Comparison of ENCODE assay signal across 23 cellular contexts in the genomic region with DNA sequence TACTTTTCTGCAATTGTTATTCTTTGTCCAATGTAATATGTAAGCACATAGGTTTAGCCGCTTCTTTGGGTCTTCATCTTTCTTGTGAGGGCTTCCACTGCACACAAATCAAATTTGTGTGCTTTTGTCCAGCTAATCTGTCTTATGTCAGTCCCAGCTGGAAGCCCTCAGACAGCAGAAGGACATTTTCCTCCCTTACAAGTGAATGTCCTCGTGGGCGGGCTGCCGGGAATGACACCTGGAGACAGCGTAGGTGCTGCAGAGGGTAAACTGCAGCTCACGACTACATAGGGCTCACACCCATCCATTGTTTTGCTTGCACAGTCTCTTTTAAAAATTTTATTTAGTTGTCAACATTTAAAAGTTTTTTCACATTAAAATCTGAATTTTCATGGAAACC. TPM values are rescaled to one million over a fixed set of nuclear protein-coding genes. Genes with fewer than 3 reads are reported as not detected.
"Had no signal": no experiment of that assay in that cellular context is flagged by ENCODE, and none has a peak within 500 bp of the region (broad histone marks: within the 10 kb centered on the region; RNA-seq: fewer than 3 reads in every experiment).

No MANE protein-coding gene starts in this region.

- H3K36me3 Mint-ChIP-seq: activated CD4-positive, alpha-beta memory T cell treated with anti-CD3 and anti-CD28 coated beads for 36 hours; immature natural killer cell; naive thymus-derived CD8-positive, alpha-beta T cell; type B pancreatic cell had no signal

- H3K9me3 Mint-ChIP-seq: activated CD4-positive, alpha-beta memory T cell treated with anti-CD3 and anti-CD28 coated beads for 36 hours; activated naive CD8-positive, alpha-beta T cell treated with anti-CD3 and anti-CD28 coated beads, Interleukin-2, amount 50 U/mL, for 24 hours; effector memory CD8-positive, alpha-beta T cell; immature natural killer cell; type B pancreatic cell had no signal

- H3K4me3 Mint-ChIP-seq: activated CD4-positive, alpha-beta memory T cell treated with anti-CD3 and anti-CD28 coated beads for 36 hours; activated naive CD8-positive, alpha-beta T cell treated with anti-CD3 and anti-CD28 coated beads, Interleukin-2, amount 50 U/mL, for 24 hours; effector memory CD8-positive, alpha-beta T cell; immature natural killer cell; naive thymus-derived CD8-positive, alpha-beta T cell; type B pancreatic cell had no signal

- H3K4me1 ChIP-seq: pancreas, psoas muscle, vagina had no signal

- H3K36me3 ChIP-seq: left lung, pancreas, right atrium auricular region, thoracic aorta, vagina had no signal

- H3K27me3 Mint-ChIP-seq: activated CD4-positive, alpha-beta memory T cell treated with anti-CD3 and anti-CD28 coated beads for 36 hours had no signal

- ATAC-seq: activated naive CD8-positive, alpha-beta T cell treated with anti-CD3 and anti-CD28 coated beads, Interleukin-2, amount 50 U/mL, for 24 hours; effector memory CD8-positive, alpha-beta T cell; naive thymus-derived CD8-positive, alpha-beta T cell; psoas muscle had no signal

- H3K27me3 ChIP-seq: hepatocyte, left lung, pancreas, right atrium auricular region, vagina had no signal

- H3K4me3 ChIP-seq: hepatocyte, left lung, pancreas, psoas muscle, right atrium auricular region, thoracic aorta, vagina had no signal

- DNase-seq: activated CD4-positive, alpha-beta memory T cell treated with anti-CD3 and anti-CD28 coated beads for 36 hours; activated CD4-positive, alpha-beta T cell treated with anti-CD3 and anti-CD28 coated beads for 48 hours; activated effector memory CD4-positive, alpha-beta T cell treated with anti-CD3 and anti-CD28 coated beads, Interleukin-2, amount 50 U/mL, for 16 hours; activated naive CD4-positive, alpha-beta T cell treated with anti-CD3 and anti-CD28 coated beads, Interleukin-2, amount 50 U/mL, for 16 hours; activated naive CD8-positive, alpha-beta T cell treated with anti-CD3 and anti-CD28 coated beads, Interleukin-2, amount 50 U/mL, for 24 hours; caudate nucleus; effector memory CD8-positive, alpha-beta T cell; glutamatergic neuron; immature natural killer cell; left lung; naive thymus-derived CD8-positive, alpha-beta T cell; pancreas; psoas muscle; stimulated activated CD4-positive, alpha-beta T cell treated with anti-CD3 and anti-CD28 coated beads, Interleukin-4, amount 100 ng/mL, for 24 hours; stimulated activated naive CD4-positive, alpha-beta T cell treated with Interleukin-2 at 50 U/mL for 16 hours had no signal

- H3K4me2 ChIP-seq: hepatocyte had no signal

- H3K27ac Mint-ChIP-seq: activated CD4-positive, alpha-beta memory T cell treated with anti-CD3 and anti-CD28 coated beads for 36 hours; activated naive CD8-positive, alpha-beta T cell treated with anti-CD3 and anti-CD28 coated beads, Interleukin-2, amount 50 U/mL, for 24 hours; type B pancreatic cell had no signal

- H3K27ac ChIP-seq: hepatocyte, left lung, pancreas, psoas muscle, right atrium auricular region, thoracic aorta, vagina had no signal

- H3K9me3 ChIP-seq: left lung, pancreas, psoas muscle, right atrium auricular region, thoracic aorta, vagina had no signal

RNA-seq across cellular contexts. Expression of a gene that starts 24.6 kb away (rescaled TPM):
- total RNA-seq: dermis microvascular lymphatic vessel endothelial cell; endothelial cell of umbilical vein; lung microvascular endothelial cell; naive thymus-derived CD8-positive, alpha-beta T cell had no signal
